ENCODE assay signal across 8 cellular contexts in genomic region chr11:108497317-108498045, GRCh38. TPM values are rescaled to one million over a fixed set of nuclear protein-coding genes. Genes with fewer than 3 reads are reported as not detected.
DNase-seq lines count a peak whose midpoint lies in the region; ATAC-seq and TF ChIP-seq lines count a peak whose summit lies in the region.

No MANE protein-coding gene starts in this region.

- H3K9me3 Mint-ChIP-seq in T-helper 1 cell treated with Interleukin-12 subunit alpha and Interleukin-12 subunit beta and Interleukin-4 antibody, amounts not matched to agents 30 μg/mL and 1 μg/mL, for 36 hours, result no peaks in the 10 kb centered on the region

- H3K9me3 ChIP-seq in left ventricle myocardium inferior (replicated peaks) (no peaks in the 10 kb centered on the region), upper lobe of left lung (no peaks in the 10 kb centered on the region)

- TF ChIP-seq CTCF in left ventricle myocardium inferior (IDR thresholded peaks at IDR 0.05; ENCODE audit: borderline replicate concordance), result no peak
- TF ChIP-seq CTCF in upper lobe of left lung (IDR thresholded peaks at IDR 0.05), result no peak

- H3K4me3 ChIP-seq in GM08714 (ENCODE audit: low read length), result peak overlapping the region; percentile 69
- peak overlapping the region; percentile 86 for H3K4me3 ChIP-seq in left ventricle myocardium inferior
- H3K4me3 ChIP-seq in upper lobe of left lung, result peak overlapping the region; percentile 46 to 85 (median 62)

- intact Hi-C loops in left ventricle myocardium inferior (cut with micrococcal nuclease) (no loop called here), posterior cingulate gyrus (cut with DNase I) (no loop called here)

- H3K4me1 ChIP-seq in left ventricle myocardium inferior (peaks cover 28% of the 10 kb centered on the region), upper lobe of left lung (peaks cover 8 to 20% (median 15%) of the 10 kb centered on the region in 4 donors)

- H3K27ac Mint-ChIP-seq in T-helper 1 cell treated with Interleukin-12 subunit alpha and Interleukin-12 subunit beta and Interleukin-4 antibody, amounts not matched to agents 30 μg/mL and 1 μg/mL, for 36 hours, result peak overlapping the region; percentile 100

- peak overlapping the region; percentile 99 for H3K4me3 Mint-ChIP-seq in T-helper 1 cell treated with Interleukin-12 subunit alpha and Interleukin-12 subunit beta and Interleukin-4 antibody, amounts not matched to agents 30 μg/mL and 1 μg/mL, for 36 hours

- 1 to 2% methylated on average over 30 of the region's 30 CpGs for whole genome bisulfite sequencing in upper lobe of left lung, 2 donors

- no peaks in the 10 kb centered on the region for H3K27me3 ChIP-seq in left ventricle myocardium inferior (ENCODE audit: low read depth)
- no peaks in the 10 kb centered on the region for H3K27me3 ChIP-seq in upper lobe of left lung

- H3K36me3 ChIP-seq in left ventricle myocardium inferior (no peaks in the 10 kb centered on the region), upper lobe of left lung (no peaks in the 10 kb centered on the region)

- peak; percentile 50 to 94 (median 91) for DNase-seq in NCI-H1417 (lab: John Stamatoyannopoulos, UW)
- DNase-seq in amniotic stem cell (lab: John Stamatoyannopoulos, UW), result peak; percentile 94
- DNase-seq in left ventricle myocardium inferior, result peak; percentile 81
- peak; percentile 21 to 92 (median 52) for DNase-seq in posterior cingulate gyrus
- DNase-seq in upper lobe of left lung, result peak in 1 of 2 donors; percentile 92

- H3K27me3 Mint-ChIP-seq in T-helper 1 cell treated with Interleukin-12 subunit alpha and Interleukin-12 subunit beta and Interleukin-4 antibody, amounts not matched to agents 30 μg/mL and 1 μg/mL, for 36 hours (ENCODE audit: low read depth), result peaks cover 3% of the 10 kb centered on the region

- H3K36me3 Mint-ChIP-seq in T-helper 1 cell treated with Interleukin-12 subunit alpha and Interleukin-12 subunit beta and Interleukin-4 antibody, amounts not matched to agents 30 μg/mL and 1 μg/mL, for 36 hours (ENCODE audit: low read depth), result peaks cover 6% of the 10 kb centered on the region

- peak in 1 of 4 donors; percentile 7 for TF ChIP-seq EP300 in upper lobe of left lung (IDR thresholded peaks at IDR 0.05)

- ATAC-seq in HG02610 (IDR thresholded peaks at IDR 0.05; ENCODE audit: unreplicated experiment), result peak; percentile 65
- peak; percentile 95 to 97 for ATAC-seq in upper lobe of left lung (ENCODE audit: low FRiP score in 2 of 2)

- peaks cover 22% of the 10 kb centered on the region for H3K4me1 Mint-ChIP-seq in T-helper 1 cell treated with Interleukin-12 subunit alpha and Interleukin-12 subunit beta and Interleukin-4 antibody, amounts not matched to agents 30 μg/mL and 1 μg/mL, for 36 hours (ENCODE audit: low read depth)

- peak in 3 of 4 donors; percentile 49 to 75 (median 62) for TF ChIP-seq POLR2A in upper lobe of left lung (IDR thresholded peaks at IDR 0.05)

- H3K27ac ChIP-seq in left ventricle myocardium inferior (replicated peaks) (peak overlapping the region; percentile 97), upper lobe of left lung (peak overlapping the region; percentile 92 to 96 (median 92))

RNA-seq across cellular contexts. Expression of gene POGLUT3, which starts 0.7 kb away (rescaled TPM):
- total RNA-seq in left ventricle myocardium inferior (11.9 TPM), upper lobe of left lung (10 to 100 TPM in 4 of 6 donors, 1 to 10 TPM in 2; 4.9 to 24.5 (median 15.8) TPM)

RNA-seq across cellular contexts. Expression of gene C11orf65, which starts 30.2 kb away (rescaled TPM):
- 0.36 TPM for total RNA-seq in left ventricle myocardium inferior
- total RNA-seq in upper lobe of left lung, result 1 to 10 TPM in 3 of 6 donors, under 1 TPM in 2, not detected in 1; 0.17 to 2.3 (median 1.1) TPM
